ENCODE assay signal across 1 cellular context in genomic region chr17:49438439-49438861, GRCh38.
A peak's percentile ranks its signal among the peaks of the same experiment; 100 is the strongest.
TF ChIP-seq lines count a peak whose summit lies in the region.

No MANE protein-coding gene starts in this region.

TF ChIP-seq in K562, 482 proteins besides CTCF, POLR2A, EP300 and RAD21:
- TF ChIP-seq GTF3C2 (IDR thresholded peaks at IDR 0.05; ENCODE audit: borderline replicate concordance, extremely low read depth, insufficient read length) (no peak), ZNF217 (CRISPR knock-in tag; IDR thresholded peaks at IDR 0.05) (no peak), ZNF324 (CRISPR knock-in tag; IDR thresholded peaks at IDR 0.05) (no peak), KLF6 (CRISPR knock-in tag; IDR thresholded peaks at IDR 0.05; ENCODE audit: borderline replicate concordance) (no peak), ZBTB7A (IDR thresholded peaks at IDR 0.05; ENCODE audit: borderline replicate concordance, control insufficient read depth, low read depth, low read length) (0 out of 2 replicates have a peak, but pooled peaks have one; percentile 43), LARP7 (IDR thresholded peaks at IDR 0.05) (no peak), TAF1 (IDR thresholded peaks at IDR 0.05; ENCODE audit: control insufficient read depth, extremely low read depth, insufficient read depth, low read length, severe bottlenecking) (no peak), CBX2 (IDR thresholded peaks at IDR 0.05; ENCODE audit: insufficient read depth, low read length, poor library complexity, severe bottlenecking) (no peak)
